3 cellular contexts compared by ENCODE assay signal in the genomic region with DNA sequence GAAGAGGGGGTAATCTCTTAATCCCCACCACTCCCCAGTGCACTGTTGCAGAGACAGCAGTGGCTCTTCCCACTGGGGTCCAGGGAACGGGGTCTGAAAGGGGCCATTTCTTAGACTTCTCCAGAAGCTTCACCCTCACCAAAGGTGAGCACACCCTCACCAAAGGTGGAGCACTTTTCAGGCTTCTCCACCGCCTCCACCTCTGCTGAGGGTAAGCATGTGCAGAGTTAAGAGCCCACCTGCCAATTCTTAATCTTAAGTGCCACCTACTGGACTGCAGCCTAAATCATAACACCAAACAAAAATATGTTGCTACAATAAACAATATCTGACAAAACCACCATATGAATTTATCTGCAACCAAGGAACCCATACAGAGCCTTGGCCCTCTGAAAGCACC.
TF ChIP-seq lines count a peak whose summit lies in the region.

No MANE protein-coding gene starts in this region.

TF ChIP-seq in SK-N-SH, 30 proteins besides CTCF, POLR2A, EP300 and RAD21:
- TF ChIP-seq, protein P1, sequence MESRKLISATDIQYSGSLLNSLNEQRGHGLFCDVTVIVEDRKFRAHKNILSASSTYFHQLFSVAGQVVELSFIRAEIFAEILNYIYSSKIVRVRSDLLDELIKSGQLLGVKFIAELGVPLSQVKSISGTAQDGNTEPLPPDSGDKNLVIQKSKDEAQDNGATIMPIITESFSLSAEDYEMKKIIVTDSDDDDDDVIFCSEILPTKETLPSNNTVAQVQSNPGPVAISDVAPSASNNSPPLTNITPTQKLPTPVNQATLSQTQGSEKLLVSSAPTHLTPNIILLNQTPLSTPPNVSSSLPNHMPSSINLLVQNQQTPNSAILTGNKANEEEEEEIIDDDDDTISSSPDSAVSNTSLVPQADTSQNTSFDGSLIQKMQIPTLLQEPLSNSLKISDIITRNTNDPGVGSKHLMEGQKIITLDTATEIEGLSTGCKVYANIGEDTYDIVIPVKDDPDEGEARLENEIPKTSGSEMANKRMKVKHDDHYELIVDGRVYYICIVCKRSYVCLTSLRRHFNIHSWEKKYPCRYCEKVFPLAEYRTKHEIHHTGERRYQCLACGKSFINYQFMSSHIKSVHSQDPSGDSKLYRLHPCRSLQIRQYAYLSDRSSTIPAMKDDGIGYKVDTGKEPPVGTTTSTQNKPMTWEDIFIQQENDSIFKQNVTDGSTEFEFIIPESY (IDR thresholded peaks at IDR 0.05; ENCODE audit: borderline replicate concordance, low read depth), result no peak
- TF ChIP-seq TCF12 (IDR thresholded peaks at IDR 0.05) (no peak), RXRA (IDR thresholded peaks at IDR 0.05; ENCODE audit: borderline replicate concordance, low read depth) (no peak), TEAD4 (IDR thresholded peaks at IDR 0.05; ENCODE audit: borderline replicate concordance, insufficient read depth) (no peak)
- TF ChIP-seq, protein P2, sequence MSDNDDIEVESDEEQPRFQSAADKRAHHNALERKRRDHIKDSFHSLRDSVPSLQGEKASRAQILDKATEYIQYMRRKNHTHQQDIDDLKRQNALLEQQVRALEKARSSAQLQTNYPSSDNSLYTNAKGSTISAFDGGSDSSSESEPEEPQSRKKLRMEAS (IDR thresholded peaks at IDR 0.05; ENCODE audit: low read depth), result no peak

TF ChIP-seq in SK-N-SH treated with all-trans-retinoic acid at 6 μM for 48 hours, 23 proteins besides CTCF, POLR2A, EP300 and RAD21:
- TF ChIP-seq ZC3H10 (CRISPR knock-in tag; IDR thresholded peaks at IDR 0.05), result no peak
- TF ChIP-seq SNAI2 (CRISPR knock-in tag; IDR thresholded peaks at IDR 0.05), result no peak

TF ChIP-seq in H1, 55 proteins besides CTCF, POLR2A, EP300 and RAD21:
- TF ChIP-seq KDM1A (IDR thresholded peaks at IDR 0.05; ENCODE audit: borderline replicate concordance, low read length) (no peak), ZNF274 (IDR thresholded peaks at IDR 0.05; ENCODE audit: borderline replicate concordance, extremely low read depth, low read length) (no peak), CBX8 (IDR thresholded peaks at IDR 0.05; ENCODE audit: borderline replicate concordance, low read depth, low read length) (no peak), PHF8 (conservative IDR thresholded peaks at IDR 0.05; ENCODE audit: low read depth, low read length) (no peak), SRF (IDR thresholded peaks at IDR 0.05; ENCODE audit: low read depth, low read length) (no peak), KDM5A (IDR thresholded peaks at IDR 0.05; ENCODE audit: low read length) (no peak), HDAC2 (IDR thresholded peaks at IDR 0.05; ENCODE audit: borderline replicate concordance in 1 of 2, low read depth in 2 of 2, low read length in 2 of 2) (no peak), EZH2 (IDR thresholded peaks at IDR 0.05; ENCODE audit: low read depth, low read length, severe bottlenecking) (no peak), NRF1 (IDR thresholded peaks at IDR 0.05; ENCODE audit: low read depth, low read length) (no peak), FOSL1 (IDR thresholded peaks at IDR 0.05; ENCODE audit: insufficient read depth, low read depth, low read length) (no peak)
- TF ChIP-seq, protein P3, sequence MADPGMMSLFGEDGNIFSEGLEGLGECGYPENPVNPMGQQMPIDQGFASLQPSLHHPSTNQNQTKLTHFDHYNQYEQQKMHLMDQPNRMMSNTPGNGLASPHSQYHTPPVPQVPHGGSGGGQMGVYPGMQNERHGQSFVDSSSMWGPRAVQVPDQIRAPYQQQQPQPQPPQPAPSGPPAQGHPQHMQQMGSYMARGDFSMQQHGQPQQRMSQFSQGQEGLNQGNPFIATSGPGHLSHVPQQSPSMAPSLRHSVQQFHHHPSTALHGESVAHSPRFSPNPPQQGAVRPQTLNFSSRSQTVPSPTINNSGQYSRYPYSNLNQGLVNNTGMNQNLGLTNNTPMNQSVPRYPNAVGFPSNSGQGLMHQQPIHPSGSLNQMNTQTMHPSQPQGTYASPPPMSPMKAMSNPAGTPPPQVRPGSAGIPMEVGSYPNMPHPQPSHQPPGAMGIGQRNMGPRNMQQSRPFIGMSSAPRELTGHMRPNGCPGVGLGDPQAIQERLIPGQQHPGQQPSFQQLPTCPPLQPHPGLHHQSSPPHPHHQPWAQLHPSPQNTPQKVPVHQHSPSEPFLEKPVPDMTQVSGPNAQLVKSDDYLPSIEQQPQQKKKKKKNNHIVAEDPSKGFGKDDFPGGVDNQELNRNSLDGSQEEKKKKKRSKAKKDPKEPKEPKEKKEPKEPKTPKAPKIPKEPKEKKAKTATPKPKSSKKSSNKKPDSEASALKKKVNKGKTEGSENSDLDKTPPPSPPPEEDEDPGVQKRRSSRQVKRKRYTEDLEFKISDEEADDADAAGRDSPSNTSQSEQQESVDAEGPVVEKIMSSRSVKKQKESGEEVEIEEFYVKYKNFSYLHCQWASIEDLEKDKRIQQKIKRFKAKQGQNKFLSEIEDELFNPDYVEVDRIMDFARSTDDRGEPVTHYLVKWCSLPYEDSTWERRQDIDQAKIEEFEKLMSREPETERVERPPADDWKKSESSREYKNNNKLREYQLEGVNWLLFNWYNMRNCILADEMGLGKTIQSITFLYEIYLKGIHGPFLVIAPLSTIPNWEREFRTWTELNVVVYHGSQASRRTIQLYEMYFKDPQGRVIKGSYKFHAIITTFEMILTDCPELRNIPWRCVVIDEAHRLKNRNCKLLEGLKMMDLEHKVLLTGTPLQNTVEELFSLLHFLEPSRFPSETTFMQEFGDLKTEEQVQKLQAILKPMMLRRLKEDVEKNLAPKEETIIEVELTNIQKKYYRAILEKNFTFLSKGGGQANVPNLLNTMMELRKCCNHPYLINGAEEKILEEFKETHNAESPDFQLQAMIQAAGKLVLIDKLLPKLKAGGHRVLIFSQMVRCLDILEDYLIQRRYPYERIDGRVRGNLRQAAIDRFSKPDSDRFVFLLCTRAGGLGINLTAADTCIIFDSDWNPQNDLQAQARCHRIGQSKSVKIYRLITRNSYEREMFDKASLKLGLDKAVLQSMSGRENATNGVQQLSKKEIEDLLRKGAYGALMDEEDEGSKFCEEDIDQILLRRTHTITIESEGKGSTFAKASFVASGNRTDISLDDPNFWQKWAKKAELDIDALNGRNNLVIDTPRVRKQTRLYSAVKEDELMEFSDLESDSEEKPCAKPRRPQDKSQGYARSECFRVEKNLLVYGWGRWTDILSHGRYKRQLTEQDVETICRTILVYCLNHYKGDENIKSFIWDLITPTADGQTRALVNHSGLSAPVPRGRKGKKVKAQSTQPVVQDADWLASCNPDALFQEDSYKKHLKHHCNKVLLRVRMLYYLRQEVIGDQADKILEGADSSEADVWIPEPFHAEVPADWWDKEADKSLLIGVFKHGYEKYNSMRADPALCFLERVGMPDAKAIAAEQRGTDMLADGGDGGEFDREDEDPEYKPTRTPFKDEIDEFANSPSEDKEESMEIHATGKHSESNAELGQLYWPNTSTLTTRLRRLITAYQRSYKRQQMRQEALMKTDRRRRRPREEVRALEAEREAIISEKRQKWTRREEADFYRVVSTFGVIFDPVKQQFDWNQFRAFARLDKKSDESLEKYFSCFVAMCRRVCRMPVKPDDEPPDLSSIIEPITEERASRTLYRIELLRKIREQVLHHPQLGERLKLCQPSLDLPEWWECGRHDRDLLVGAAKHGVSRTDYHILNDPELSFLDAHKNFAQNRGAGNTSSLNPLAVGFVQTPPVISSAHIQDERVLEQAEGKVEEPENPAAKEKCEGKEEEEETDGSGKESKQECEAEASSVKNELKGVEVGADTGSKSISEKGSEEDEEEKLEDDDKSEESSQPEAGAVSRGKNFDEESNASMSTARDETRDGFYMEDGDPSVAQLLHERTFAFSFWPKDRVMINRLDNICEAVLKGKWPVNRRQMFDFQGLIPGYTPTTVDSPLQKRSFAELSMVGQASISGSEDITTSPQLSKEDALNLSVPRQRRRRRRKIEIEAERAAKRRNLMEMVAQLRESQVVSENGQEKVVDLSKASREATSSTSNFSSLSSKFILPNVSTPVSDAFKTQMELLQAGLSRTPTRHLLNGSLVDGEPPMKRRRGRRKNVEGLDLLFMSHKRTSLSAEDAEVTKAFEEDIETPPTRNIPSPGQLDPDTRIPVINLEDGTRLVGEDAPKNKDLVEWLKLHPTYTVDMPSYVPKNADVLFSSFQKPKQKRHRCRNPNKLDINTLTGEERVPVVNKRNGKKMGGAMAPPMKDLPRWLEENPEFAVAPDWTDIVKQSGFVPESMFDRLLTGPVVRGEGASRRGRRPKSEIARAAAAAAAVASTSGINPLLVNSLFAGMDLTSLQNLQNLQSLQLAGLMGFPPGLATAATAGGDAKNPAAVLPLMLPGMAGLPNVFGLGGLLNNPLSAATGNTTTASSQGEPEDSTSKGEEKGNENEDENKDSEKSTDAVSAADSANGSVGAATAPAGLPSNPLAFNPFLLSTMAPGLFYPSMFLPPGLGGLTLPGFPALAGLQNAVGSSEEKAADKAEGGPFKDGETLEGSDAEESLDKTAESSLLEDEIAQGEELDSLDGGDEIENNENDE (IDR thresholded peaks at IDR 0.05; ENCODE audit: insufficient replicate concordance, low read length), result no peak
- TF ChIP-seq, protein P4, sequence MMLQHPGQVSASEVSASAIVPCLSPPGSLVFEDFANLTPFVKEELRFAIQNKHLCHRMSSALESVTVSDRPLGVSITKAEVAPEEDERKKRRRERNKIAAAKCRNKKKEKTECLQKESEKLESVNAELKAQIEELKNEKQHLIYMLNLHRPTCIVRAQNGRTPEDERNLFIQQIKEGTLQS (IDR thresholded peaks at IDR 0.05; ENCODE audit: insufficient read depth, low read depth, low read length), result no peak
- TF ChIP-seq, protein P2 (IDR thresholded peaks at IDR 0.05), result no peak
TF ChIP-seq in H1: peak in this region for 0.
